Comparison of ENCODE assay signal across 25 cellular contexts in the genomic region with DNA sequence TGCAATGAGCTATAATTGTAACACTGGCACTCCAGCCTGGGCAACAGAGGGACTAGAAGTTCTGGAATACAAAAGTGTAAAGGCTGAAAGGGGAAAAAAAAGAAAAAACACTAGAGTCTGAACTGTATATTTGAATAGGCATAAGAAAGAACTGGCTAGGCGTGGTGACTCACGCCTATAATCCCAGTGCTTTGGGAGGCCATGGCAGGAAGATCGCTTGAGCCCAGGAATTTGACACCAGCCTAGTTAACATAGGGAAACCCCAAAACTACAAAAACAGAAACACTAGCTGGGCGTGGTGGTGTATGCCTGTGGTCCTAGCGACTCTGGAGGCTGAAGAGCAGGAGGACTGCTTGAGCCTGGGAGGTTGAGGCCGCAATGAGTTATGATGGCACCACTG.
DNase-seq lines count a peak whose midpoint lies in the region; ATAC-seq and TF ChIP-seq lines count a peak whose summit lies in the region.
"Had no signal": no experiment of that assay in that cellular context is flagged by ENCODE, and none has a peak within 500 bp of the region (broad histone marks: within the 10 kb centered on the region; RNA-seq: fewer than 3 reads in every experiment).

No MANE protein-coding gene starts in this region.

- WGBS in testis, 2 donors = 93 to 98% methylated on average over 6 of the region's 6 CpGs

- no peak overlapping the region for H3K4me3 ChIP-seq in NT2/D1 (ENCODE audit: insufficient read length, low read depth)
- H3K4me3 ChIP-seq in tibial artery = no peak overlapping the region
- H3K4me3 ChIP-seq in testis = no peak overlapping the region
- H3K4me3 ChIP-seq in CD8-positive, alpha-beta T cell (ENCODE audit: low read depth, low read length) = no peak overlapping the region
- H3K4me3 ChIP-seq: BLaER1 had no signal

- H3K36me3 ChIP-seq in NT2/D1 (ENCODE audit: insufficient read depth, insufficient read length, low read length) (peaks cover 48% of the 10 kb centered on the region), tibial artery (peaks cover 32 to 58% (median 43%) of the 10 kb centered on the region in 3 donors), testis (ENCODE audit: low read depth, missing control alignments) (no peaks in the 10 kb centered on the region)
- H3K36me3 ChIP-seq in CD8-positive, alpha-beta T cell (ENCODE audit: insufficient read depth, low read length) = peaks cover 12% of the 10 kb centered on the region

- ATAC-seq in effector memory CD8-positive, alpha-beta T cell (replicated peaks) = no peak
- no peak for ATAC-seq in CD8-positive, alpha-beta T cell
- ATAC-seq: HepG2 had no signal

- peak overlapping the region; percentile 50 to 63 for H3K27ac Mint-ChIP-seq in effector memory CD8-positive, alpha-beta T cell
- no peak overlapping the region for H3K27ac Mint-ChIP-seq in CD8-positive, alpha-beta T cell
- H3K27ac Mint-ChIP-seq: CD4-positive, alpha-beta T cell had no signal

- peak; percentile 1 for DNase-seq in HCEC 1CT
- DNase-seq in NT2/D1 (ENCODE audit: low read depth, low spot score) = peak; percentile 25
- DNase-seq in effector memory CD8-positive, alpha-beta T cell = no peak
- peak; percentile 2 for DNase-seq in myocyte (ENCODE audit: low read depth)
- DNase-seq in superior temporal gyrus (ENCODE audit: extremely low spot score) = no peak
- DNase-seq in tibial artery = no peak
- no peak for DNase-seq in testis
- no peak for DNase-seq in CD8-positive, alpha-beta T cell
- DNase-seq: ACHN; CD4-positive, alpha-beta T cell; DND-41; GDM1; KBM-7; MV-4-11; NCI-H1105 treated with DMSO at 0.1 percent for 48 hours; NCI-H2081; NCI-H2171; NCI-H345; NCI-H524 treated with DMSO at 0.1 percent for 48 hours; NCI-H82; OCI-M1; Right ventricle myocardium superior; SW 1271 had no signal

- no peak overlapping the region for H3K27ac ChIP-seq in tibial artery
- H3K27ac ChIP-seq in testis = no peak overlapping the region
- H3K27ac ChIP-seq in CD8-positive, alpha-beta T cell (ENCODE audit: low read depth, low read length) = no peak overlapping the region
- H3K27ac ChIP-seq: BLaER1 had no signal

- H3K9me3 ChIP-seq in NT2/D1 (ENCODE audit: insufficient read depth, low read length) (no peaks in the 10 kb centered on the region), tibial artery (no peaks in the 10 kb centered on the region), testis (no peaks in the 10 kb centered on the region)
- no peaks in the 10 kb centered on the region for H3K9me3 ChIP-seq in CD8-positive, alpha-beta T cell (ENCODE audit: low read length)
- H3K9me3 ChIP-seq: BLaER1 had no signal

- TF ChIP-seq CTCF in tibial artery (IDR thresholded peaks at IDR 0.05) (no peak), testis (IDR thresholded peaks at IDR 0.05) (no peak)
- TF ChIP-seq CTCF in CD8-positive, alpha-beta T cell (IDR thresholded peaks at IDR 0.05) = no peak

- H3K27me3 Mint-ChIP-seq in effector memory CD8-positive, alpha-beta T cell = no peaks in the 10 kb centered on the region
- H3K27me3 Mint-ChIP-seq in CD8-positive, alpha-beta T cell (ENCODE audit: low read depth) = no peaks in the 10 kb centered on the region
- H3K27me3 Mint-ChIP-seq: CD4-positive, alpha-beta T cell had no signal

- no peak overlapping the region for H3K4me3 Mint-ChIP-seq in effector memory CD8-positive, alpha-beta T cell
- no peak overlapping the region for H3K4me3 Mint-ChIP-seq in CD8-positive, alpha-beta T cell
- H3K4me3 Mint-ChIP-seq: CD4-positive, alpha-beta T cell had no signal

- no peak for TF ChIP-seq POLR2A in testis (IDR thresholded peaks at IDR 0.05)

- CTCF ChIA-PET in CD8-positive, alpha-beta T cell (lab: Charles Lee) = no interaction called here

- intact Hi-C loops in tibial artery (cut with DNase I; ENCODE audit: low total_unique reads) (no loop called here), testis (cut with DNase I; ENCODE audit: low total_unique reads) (no loop called here)
- intact Hi-C loops in CD8-positive, alpha-beta T cell (cut with DNase I, micrococcal nuclease) = no loop called here

- H3K4me1 ChIP-seq in NT2/D1 (ENCODE audit: insufficient read depth, insufficient read length) = no peaks in the 10 kb centered on the region
- peaks cover 0 to 19% (median 12%) of the 10 kb centered on the region in 4 donors for H3K4me1 ChIP-seq in tibial artery
- H3K4me1 ChIP-seq in testis = peaks cover 6% of the 10 kb centered on the region
- H3K4me1 ChIP-seq in CD8-positive, alpha-beta T cell (ENCODE audit: insufficient read depth, low read length) = no peaks in the 10 kb centered on the region
- H3K4me1 ChIP-seq: BLaER1 had no signal

- no peaks in the 10 kb centered on the region for H3K9me3 Mint-ChIP-seq in effector memory CD8-positive, alpha-beta T cell
- no peaks in the 10 kb centered on the region for H3K9me3 Mint-ChIP-seq in CD8-positive, alpha-beta T cell
- H3K9me3 Mint-ChIP-seq: CD4-positive, alpha-beta T cell had no signal

- H3K36me3 Mint-ChIP-seq in effector memory CD8-positive, alpha-beta T cell (ENCODE audit: insufficient read depth) = peaks cover 36% of the 10 kb centered on the region
- H3K36me3 Mint-ChIP-seq in CD8-positive, alpha-beta T cell = peaks cover 60% of the 10 kb centered on the region

- POLR2A ChIA-PET in CD8-positive, alpha-beta T cell (lab: Charles Lee) = no interaction called here

- no peaks in the 10 kb centered on the region for H3K27me3 ChIP-seq in NT2/D1 (ENCODE audit: insufficient read depth, insufficient read length)
- H3K27me3 ChIP-seq in tibial artery = no peaks in the 10 kb centered on the region
- no peaks in the 10 kb centered on the region for H3K27me3 ChIP-seq in testis
- H3K27me3 ChIP-seq in CD8-positive, alpha-beta T cell (ENCODE audit: insufficient read depth, low read length) = no peaks in the 10 kb centered on the region
- H3K27me3 ChIP-seq: BLaER1 had no signal

- H3K9ac ChIP-seq in NT2/D1 (ENCODE audit: insufficient read length, low read depth) = no peak overlapping the region
- H3K9ac ChIP-seq: BLaER1 had no signal

- H3K4me1 Mint-ChIP-seq in effector memory CD8-positive, alpha-beta T cell (ENCODE audit: low read depth in 2 of 2) = peaks cover 0 to 3% of the 10 kb centered on the region in 2 donors
- H3K4me1 Mint-ChIP-seq in CD8-positive, alpha-beta T cell (ENCODE audit: low read depth) = no peaks in the 10 kb centered on the region

Comparison
In these comparisons a context has a peak if more than half of its experiments do, and no peak if none do; other contexts are left out.
1. DNase-seq: peak in HCEC 1CT (single experiment), NT2/D1 (single experiment) and myocyte (single experiment); none in effector memory CD8-positive, alpha-beta T cell (0 of 3), superior temporal gyrus (single experiment), tibial artery (0 of 2), testis (single experiment) and CD8-positive, alpha-beta T cell (0 of 7).